Comparison of ENCODE assay signal across 16 cellular contexts in the genomic region with DNA sequence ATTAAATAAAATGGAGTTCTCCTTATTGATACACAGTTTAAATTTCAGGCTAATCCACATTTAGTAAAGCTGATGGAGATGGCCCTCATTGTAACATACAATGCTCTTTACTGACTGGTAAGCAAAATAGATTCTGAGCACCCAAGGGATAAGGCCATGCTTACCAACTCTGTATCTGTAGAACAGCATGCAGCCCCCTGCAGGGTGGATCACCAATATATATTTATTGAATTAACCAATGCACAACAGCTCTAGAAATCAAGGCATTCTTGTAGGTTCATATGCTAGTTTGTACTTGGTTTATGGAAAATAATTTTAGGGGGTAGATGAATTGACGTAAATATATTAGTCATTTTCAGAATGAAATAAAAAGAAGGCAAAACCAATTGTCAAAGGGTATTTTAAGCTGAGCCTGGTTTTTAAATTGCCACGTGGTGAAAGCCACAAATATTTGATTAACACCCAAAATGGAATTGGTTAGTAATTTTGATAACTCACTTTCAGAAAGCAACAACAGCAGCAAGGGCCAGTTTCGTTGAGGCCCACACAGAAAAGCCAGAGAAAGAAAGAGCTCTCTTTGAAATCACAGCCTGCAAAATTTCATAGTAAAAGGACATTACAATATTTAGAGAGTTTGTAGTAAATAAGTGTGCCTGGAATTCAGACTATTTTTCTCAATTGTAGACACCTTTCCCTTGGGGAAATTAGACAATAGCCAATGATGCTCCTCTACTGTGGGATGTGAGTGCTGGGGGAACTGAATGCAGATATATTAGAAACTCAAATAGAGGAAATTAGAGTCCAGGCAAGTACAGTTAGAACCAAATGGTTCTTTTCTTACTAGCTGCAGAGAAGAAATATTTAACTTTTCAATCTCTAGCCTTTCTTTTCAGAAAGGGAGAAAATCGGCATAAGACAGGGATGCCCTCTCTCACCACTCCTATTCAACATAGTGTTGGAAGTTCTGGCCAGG.
A peak's percentile ranks its signal among the peaks of the same experiment; 100 is the strongest.
DNase-seq lines count a peak whose midpoint lies in the region; ATAC-seq and TF ChIP-seq lines count a peak whose summit lies in the region.
"Had no signal": no experiment of that assay in that cellular context is flagged by ENCODE, and none has a peak within 500 bp of the region (broad histone marks: within the 10 kb centered on the region; RNA-seq: fewer than 3 reads in every experiment).

No MANE protein-coding gene starts in this region.

- H3K36me3 ChIP-seq in GM23338 (ENCODE audit: insufficient read depth), result no peaks in the 10 kb centered on the region
- H3K36me3 ChIP-seq in PC-3 (ENCODE audit: low read depth, low read length), result no peaks in the 10 kb centered on the region
- H3K36me3 ChIP-seq: BE2C had no signal

- ATAC-seq in GM18867 (IDR thresholded peaks at IDR 0.05; ENCODE audit: unreplicated experiment), result peak; percentile 88
- peak; percentile 71 for ATAC-seq in GM21447 (IDR thresholded peaks at IDR 0.05; ENCODE audit: unreplicated experiment)
- peak; percentile 80 for ATAC-seq in HG02973 (IDR thresholded peaks at IDR 0.05; ENCODE audit: unreplicated experiment)
- peak; percentile 65 for ATAC-seq in HG03521 (IDR thresholded peaks at IDR 0.05; ENCODE audit: unreplicated experiment)
- ATAC-seq in GM23338, result no peak
- ATAC-seq in stimulated activated memory B cell treated with anti-CD40 and anti-IgM and Interleukin-4, amounts not matched to agents 10 μg/mL and 1 μg/mL and 100 μg/mL, for 72 hours, result no peak
- ATAC-seq in PC-3, result no peak
- ATAC-seq: naive thymus-derived CD4-positive, alpha-beta T cell; right cardiac atrium; stimulated activated naive CD8-positive, alpha-beta T cell treated with anti-CD3 and anti-CD28 coated beads, Interleukin-15, Interleukin-2, amounts not matched to agents 100 U/mL and 50 U/mL, for 24 hours had no signal

- H3K79me2 ChIP-seq in GM23338 (replicated peaks; ENCODE audit: insufficient read depth) (no peaks in the 10 kb centered on the region), PC-3 (ENCODE audit: low read length) (no peaks in the 10 kb centered on the region)

- H3K27ac ChIP-seq in GM23338 (ENCODE audit: low read depth), result no peak overlapping the region
- no peak overlapping the region for H3K27ac ChIP-seq in PC-3 (ENCODE audit: low read length)
- H3K27ac ChIP-seq: HL-60, left ventricle myocardium inferior had no signal

- no peaks in the 10 kb centered on the region; the same call in 2 of the 3 replicates for H3K9me3 Mint-ChIP-seq in GM23338
- no peaks in the 10 kb centered on the region for H3K9me3 Mint-ChIP-seq in stimulated activated memory B cell treated with anti-CD40 and anti-IgM and Interleukin-4, amounts not matched to agents 10 μg/mL and 1 μg/mL and 100 μg/mL, for 72 hours
- H3K9me3 Mint-ChIP-seq: naive thymus-derived CD4-positive, alpha-beta T cell had no signal

- POLR2A ChIA-PET in PC-3 (lab: Charles Lee; ENCODE audit: unreplicated experiment), result no interaction called here

- no peaks in the 10 kb centered on the region for H3K4me1 ChIP-seq in GM23338 (ENCODE audit: insufficient read depth)
- peaks cover 16% of the 10 kb centered on the region for H3K4me1 ChIP-seq in PC-3 (ENCODE audit: insufficient read depth, low read length)
- H3K4me1 ChIP-seq: BE2C, left ventricle myocardium inferior had no signal

- CTCF ChIA-PET in PC-3 (lab: Charles Lee), result no interaction called here

- H3K4me2 ChIP-seq in GM23338 (no peak overlapping the region), PC-3 (ENCODE audit: low read length) (no peak overlapping the region)

- H3K9me2 ChIP-seq in GM23338 (ENCODE audit: insufficient read depth) (no peaks in the 10 kb centered on the region; the same call in 1 of the 2 replicates), PC-3 (replicated peaks; ENCODE audit: low read length) (no peaks in the 10 kb centered on the region)

- H3K27me3 ChIP-seq in GM23338 (ENCODE audit: insufficient read depth), result no peaks in the 10 kb centered on the region
- H3K27me3 ChIP-seq in PC-3 (ENCODE audit: low read length), result no peaks in the 10 kb centered on the region
- H3K27me3 ChIP-seq: BE2C had no signal

- TF ChIP-seq CTCF in GM23338 (conservative IDR thresholded peaks at IDR 0.05; ENCODE audit: low read depth in 2 of 2) (no peak), PC-3 (conservative IDR thresholded peaks at IDR 0.05; ENCODE audit: low read depth, low read length) (no peak)

- no peaks in the 10 kb centered on the region for H3K4me1 Mint-ChIP-seq in GM23338
- no peaks in the 10 kb centered on the region for H3K4me1 Mint-ChIP-seq in stimulated activated memory B cell treated with anti-CD40 and anti-IgM and Interleukin-4, amounts not matched to agents 10 μg/mL and 1 μg/mL and 100 μg/mL, for 72 hours
- H3K4me1 Mint-ChIP-seq: naive thymus-derived CD4-positive, alpha-beta T cell had no signal

- no peaks in the 10 kb centered on the region for H3K27me3 Mint-ChIP-seq in GM23338 (ENCODE audit: insufficient read depth, low read depth, poor library complexity)
- no peaks in the 10 kb centered on the region for H3K27me3 Mint-ChIP-seq in stimulated activated memory B cell treated with anti-CD40 and anti-IgM and Interleukin-4, amounts not matched to agents 10 μg/mL and 1 μg/mL and 100 μg/mL, for 72 hours
- H3K27me3 Mint-ChIP-seq: naive thymus-derived CD4-positive, alpha-beta T cell had no signal

- H4K20me1 ChIP-seq in GM23338 (replicated peaks; ENCODE audit: insufficient read depth) (no peaks in the 10 kb centered on the region), PC-3 (ENCODE audit: low read length) (no peaks in the 10 kb centered on the region)

- no peak overlapping the region for H3K27ac Mint-ChIP-seq in GM23338
- H3K27ac Mint-ChIP-seq in stimulated activated memory B cell treated with anti-CD40 and anti-IgM and Interleukin-4, amounts not matched to agents 10 μg/mL and 1 μg/mL and 100 μg/mL, for 72 hours, result no peak overlapping the region
- H3K27ac Mint-ChIP-seq: naive thymus-derived CD4-positive, alpha-beta T cell had no signal

- no peaks in the 10 kb centered on the region for H3K9me3 ChIP-seq in PC-3 (ENCODE audit: low read length)
- H3K9me3 ChIP-seq: BE2C, left ventricle myocardium inferior had no signal

- no peak overlapping the region for H3K9ac ChIP-seq in PC-3 (ENCODE audit: low read length)

- H3K36me3 Mint-ChIP-seq in GM23338 (ENCODE audit: low read depth), result no peaks in the 10 kb centered on the region
- no peaks in the 10 kb centered on the region for H3K36me3 Mint-ChIP-seq in stimulated activated memory B cell treated with anti-CD40 and anti-IgM and Interleukin-4, amounts not matched to agents 10 μg/mL and 1 μg/mL and 100 μg/mL, for 72 hours
- H3K36me3 Mint-ChIP-seq: naive thymus-derived CD4-positive, alpha-beta T cell had no signal

- no peak overlapping the region for H3K4me3 ChIP-seq in GM23338
- no peak overlapping the region for H3K4me3 ChIP-seq in PC-3 (ENCODE audit: low read length)
- H3K4me3 ChIP-seq: left ventricle myocardium inferior had no signal

- no peaks in the 10 kb centered on the region for H3F3A ChIP-seq in GM23338 (replicated peaks; ENCODE audit: low read depth)
- H3F3A ChIP-seq in PC-3 (ENCODE audit: low read length, unreplicated experiment), result no peaks in the 10 kb centered on the region

- DNase-seq in GM23338 (ENCODE audit: low spot score) (no peak), PC-3 (no peak)
- no peak for DNase-seq in activated CD8-positive, alpha-beta memory T cell treated with anti-CD3 and anti-CD28 coated beads, Interleukin-2, amount 50 U/mL, for 48 hours
- DNase-seq: amygdala; BE2C; left ventricle myocardium inferior; naive thymus-derived CD4-positive, alpha-beta T cell; right cardiac atrium; stimulated activated CD4-positive, alpha-beta T cell treated with anti-CD3 and anti-CD28 coated beads, Interleukin-4, amount 100 ng/mL, for 4 hours; stimulated activated naive CD8-positive, alpha-beta T cell treated with anti-CD3 and anti-CD28 coated beads, Interleukin-15, Interleukin-2, amounts not matched to agents 100 U/mL and 50 U/mL, for 24 hours had no signal

- no TSS peak for BruUV-seq in PC-3 (replicated peaks; lab: Mats Ljungman, UMichigan)

- no peak overlapping the region for H3K4me3 Mint-ChIP-seq in GM23338
- H3K4me3 Mint-ChIP-seq in stimulated activated memory B cell treated with anti-CD40 and anti-IgM and Interleukin-4, amounts not matched to agents 10 μg/mL and 1 μg/mL and 100 μg/mL, for 72 hours, result no peak overlapping the region
- H3K4me3 Mint-ChIP-seq: naive thymus-derived CD4-positive, alpha-beta T cell had no signal

- intact Hi-C loops in PC-3 (cut with micrococcal nuclease), result loop anchor here (10.0 kb wide), 1 partner anchor 79 kb away; no protein-coding TSS in a partner anchor

- H2AFZ ChIP-seq in GM23338 (no peak overlapping the region), PC-3 (ENCODE audit: low read length) (no peak overlapping the region)

TF ChIP-seq in GM23338, 12 proteins besides CTCF, POLR2A, EP300 and RAD21 (continues in another document):
- TF ChIP-seq EZH2 (IDR thresholded peaks at IDR 0.05; ENCODE audit: low read depth, unreplicated experiment), result no peak
- TF ChIP-seq ETS1 (IDR thresholded peaks at IDR 0.05), result no peak

Comparison
In these comparisons a context has a peak if more than half of its experiments do, and no peak if none do; other contexts are left out.
1. ATAC-seq: peak in GM18867 (single experiment), GM21447 (single experiment), HG02973 (single experiment) and HG03521 (single experiment); none in GM23338 (single experiment), stimulated activated memory B cell treated with anti-CD40 and anti-IgM and Interleukin-4, amounts not matched to agents 10 μg/mL and 1 μg/mL and 100 μg/mL, for 72 hours (single experiment) and PC-3 (single experiment).